Comparison of ENCODE assay signal across 20 cellular contexts in the genomic region with DNA sequence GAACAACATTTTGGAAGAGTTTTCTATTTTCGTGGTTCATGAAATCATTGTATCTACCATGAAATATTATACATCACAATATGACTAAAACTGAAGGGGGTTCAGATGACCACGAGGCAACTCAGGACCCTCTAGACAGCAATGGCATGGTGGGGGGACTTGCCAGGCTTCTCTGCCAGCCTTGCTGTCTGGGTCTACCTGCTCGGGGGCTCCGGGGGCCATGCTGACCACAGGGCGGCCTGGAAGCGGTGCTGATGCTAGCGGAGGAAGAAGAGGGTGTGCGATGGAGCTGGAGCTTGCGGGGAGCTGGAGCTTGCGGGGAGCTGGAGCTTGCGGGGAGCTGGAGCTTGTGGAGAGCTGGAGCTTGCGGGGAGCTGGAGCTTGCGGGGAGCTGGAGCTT.
DNase-seq lines count a peak whose midpoint lies in the region; ATAC-seq, FAIRE-seq and TF ChIP-seq lines count a peak whose summit lies in the region.
"Had no signal": no experiment of that assay in that cellular context is flagged by ENCODE, and none has a peak within 500 bp of the region (broad histone marks: within the 10 kb centered on the region; RNA-seq: fewer than 3 reads in every experiment).

No MANE protein-coding gene starts in this region.

- no peak overlapping the region for H3K4me3 Mint-ChIP-seq in neural progenitor cell
- H3K4me3 Mint-ChIP-seq: CD4-positive, alpha-beta T cell; GM23338 had no signal

- H3K9me3 ChIP-seq in esophagus muscularis mucosa (no peaks in the 10 kb centered on the region), neural progenitor cell (ENCODE audit: low read depth) (no peaks in the 10 kb centered on the region)
- H3K9me3 ChIP-seq: BE2C, Caco-2 had no signal

- H3K27ac ChIP-seq in esophagus muscularis mucosa (replicated peaks in 1 of 4) (no peak overlapping the region), neural progenitor cell (no peak overlapping the region)
- H3K27ac ChIP-seq: HL-60 had no signal

- H3F3A ChIP-seq in neural progenitor cell (ENCODE audit: low read depth): peaks cover 12% of the 10 kb centered on the region

- no peaks in the 10 kb centered on the region for H3K79me2 ChIP-seq in neural progenitor cell (ENCODE audit: low read depth)

- peak overlapping the region; percentile 42 for H3K27ac Mint-ChIP-seq in neural progenitor cell
- H3K27ac Mint-ChIP-seq: CD4-positive, alpha-beta T cell; GM23338 had no signal

- H3K27me3 ChIP-seq in esophagus muscularis mucosa: no peaks in the 10 kb centered on the region
- H3K27me3 ChIP-seq in neural progenitor cell: peaks cover 12% of the 10 kb centered on the region

- H3K27me3 Mint-ChIP-seq in neural progenitor cell (ENCODE audit: insufficient read depth, low read depth): peaks cover 5% of the 10 kb centered on the region

- peaks cover 12% of the 10 kb centered on the region for H3K4me1 Mint-ChIP-seq in neural progenitor cell

- H3K4me3 ChIP-seq in esophagus muscularis mucosa (no peak overlapping the region), neural progenitor cell (no peak overlapping the region)
- H3K4me3 ChIP-seq: GM23338 had no signal

- H3K36me3 ChIP-seq in esophagus muscularis mucosa (no peaks in the 10 kb centered on the region), neural progenitor cell (no peaks in the 10 kb centered on the region)
- H3K36me3 ChIP-seq: BE2C had no signal

- no peak overlapping the region for H2AFZ ChIP-seq in neural progenitor cell (replicated peaks)
- H2AFZ ChIP-seq: GM23338 had no signal

- H4K20me1 ChIP-seq in neural progenitor cell (ENCODE audit: low read depth): no peaks in the 10 kb centered on the region

- ATAC-seq in HG02763 (IDR thresholded peaks at IDR 0.05; ENCODE audit: unreplicated experiment): no peak
- ATAC-seq: GM23338 had no signal

- no peak for TF ChIP-seq EP300 in esophagus muscularis mucosa (IDR thresholded peaks at IDR 0.05)

- no peak for TF ChIP-seq CTCF in esophagus muscularis mucosa (IDR thresholded peaks at IDR 0.05)
- TF ChIP-seq CTCF in neural progenitor cell (IDR thresholded peaks at IDR 0.05): no peak

- H3K4me2 ChIP-seq in neural progenitor cell: no peak overlapping the region
- H3K4me2 ChIP-seq: GM23338 had no signal

- intact Hi-C loops in esophagus muscularis mucosa (cut with DNase I): no loop called here

- TF ChIP-seq POLR2A in esophagus muscularis mucosa (IDR thresholded peaks at IDR 0.05; ENCODE audit: low read depth): no peak

- no peaks in the 10 kb centered on the region for H3K9me3 Mint-ChIP-seq in neural progenitor cell
- H3K9me3 Mint-ChIP-seq: CD4-positive, alpha-beta T cell had no signal

- no peaks in the 10 kb centered on the region for H3K36me3 Mint-ChIP-seq in neural progenitor cell

- H3K9ac ChIP-seq in neural progenitor cell: no peak overlapping the region

- no peak for FAIRE-seq in urothelium cell line (lab: Jason Lieb, UNC)
- FAIRE-seq: A204.1, H54 had no signal

- 88% methylated on average over 11 of the region's 13 CpGs for WGBS in esophagus muscularis mucosa

- DNase-seq in ecto neural progenitor cell (ENCODE audit: low spot score) (peak; percentile 32), esophagus muscularis mucosa (ENCODE audit: extremely low spot score) (peak; percentile 89), neural progenitor cell (ENCODE audit: low spot score) (no peak), urothelium cell line (ENCODE audit: low spot score) (peak; percentile 2)
- DNase-seq in stimulated activated CD4-positive, alpha-beta T cell treated with anti-CD3 and anti-CD28 coated beads, Interleukin-4, amount 100 ng/mL, for 24 hours: no peak
- DNase-seq in activated naive CD4-positive, alpha-beta T cell (lab: John Stamatoyannopoulos, UW): no peak
- DNase-seq: ACHN; BE2C; C1 segment of cervical spinal cord; Caco-2; CD4-positive, alpha-beta T cell; DMS153; DMS79; GF-D8; HCEC 1CT had no signal

- no peaks in the 10 kb centered on the region for H3K4me1 ChIP-seq in esophagus muscularis mucosa
- peaks cover 13% of the 10 kb centered on the region for H3K4me1 ChIP-seq in neural progenitor cell
- H3K4me1 ChIP-seq: BE2C, Caco-2 had no signal

Comparison
In these comparisons a context has a peak if more than half of its experiments do, and no peak if none do; other contexts are left out.
1. DNase-seq: peak in ecto neural progenitor cell (single experiment), esophagus muscularis mucosa (single experiment) and urothelium cell line (single experiment); none in neural progenitor cell (single experiment), stimulated activated CD4-positive, alpha-beta T cell treated with anti-CD3 and anti-CD28 coated beads, Interleukin-4, amount 100 ng/mL, for 24 hours (single experiment) and activated naive CD4-positive, alpha-beta T cell (0 of 4).